In the genomic region with DNA sequence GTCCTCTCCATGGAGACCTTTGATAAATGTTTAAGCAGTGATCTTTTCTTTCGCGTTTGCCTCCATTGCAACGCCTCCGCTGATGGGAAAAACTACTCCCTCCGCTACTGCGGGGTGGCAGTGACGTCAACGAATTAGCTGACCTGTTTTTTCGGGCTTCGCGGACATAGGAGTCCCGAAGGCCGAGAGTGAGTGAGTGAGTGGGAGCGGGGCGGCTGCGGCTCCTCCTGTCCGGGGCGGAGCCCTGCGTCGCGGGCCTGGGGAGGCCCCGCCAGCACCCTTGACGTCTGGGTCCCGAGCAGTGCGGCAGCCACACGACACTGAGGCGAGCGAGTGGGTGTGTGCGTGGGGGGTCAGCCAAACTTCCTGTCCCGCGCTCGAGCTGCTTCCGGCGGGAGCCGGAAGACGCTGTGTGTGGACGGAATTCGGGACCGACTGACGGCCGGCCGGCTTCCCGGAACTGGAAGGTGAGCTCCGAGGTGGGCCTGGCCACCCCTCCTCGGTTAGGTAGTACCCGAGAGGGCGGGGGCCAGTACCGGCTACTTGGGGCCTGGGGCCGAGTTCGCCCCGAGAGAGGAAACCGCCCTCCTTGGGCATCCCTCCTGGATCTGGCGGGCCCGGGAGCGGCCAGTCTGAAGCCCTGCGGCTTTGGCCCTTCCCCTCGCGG, we compare ENCODE assay signal across 1 cellular context.
A peak's percentile ranks its signal among the peaks of the same experiment; 100 is the strongest.
TF ChIP-seq lines count a peak whose summit lies in the region.

A gene with protein sequence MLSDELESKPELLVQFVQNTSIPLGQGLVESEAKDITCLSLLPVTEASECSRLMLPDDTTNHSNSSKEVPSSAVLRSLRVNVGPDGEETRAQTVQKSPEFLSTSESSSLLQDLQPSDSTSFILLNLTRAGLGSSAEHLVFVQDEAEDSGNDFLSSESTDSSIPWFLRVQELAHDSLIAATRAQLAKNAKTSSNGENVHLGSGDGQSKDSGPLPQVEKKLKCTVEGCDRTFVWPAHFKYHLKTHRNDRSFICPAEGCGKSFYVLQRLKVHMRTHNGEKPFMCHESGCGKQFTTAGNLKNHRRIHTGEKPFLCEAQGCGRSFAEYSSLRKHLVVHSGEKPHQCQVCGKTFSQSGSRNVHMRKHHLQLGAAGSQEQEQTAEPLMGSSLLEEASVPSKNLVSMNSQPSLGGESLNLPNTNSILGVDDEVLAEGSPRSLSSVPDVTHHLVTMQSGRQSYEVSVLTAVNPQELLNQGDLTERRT (plus strand): TSS at position 411 of the 667 bp plus-strand sequence. CDS start 5,317 bp downstream, outside the sequence.

TF ChIP-seq in K562, 482 proteins besides CTCF, POLR2A, EP300 and RAD21 (continued from another document and continues in another):
- TF ChIP-seq REST (CRISPR knock-in tag; IDR thresholded peaks at IDR 0.05; ENCODE audit: low read depth): peak; percentile 74; the same call in 1 of the 2 replicates
- TF ChIP-seq KHSRP (IDR thresholded peaks at IDR 0.05): no peak
- TF ChIP-seq MEIS2 (IDR thresholded peaks at IDR 0.05; ENCODE audit: partially characterized antibody): peak; percentile 65
- no peak for TF ChIP-seq TCFL5 (CRISPR knock-in tag; conservative IDR thresholded peaks at IDR 0.05)
- TF ChIP-seq POLR2B (IDR thresholded peaks at IDR 0.05; ENCODE audit: low read depth, partially characterized antibody): peak; percentile 37
- TF ChIP-seq BHLHE40 (IDR thresholded peaks at IDR 0.05; ENCODE audit: low read length): peak; percentile 86
- no peak for TF ChIP-seq ZBTB1 (CRISPR knock-in tag; IDR thresholded peaks at IDR 0.05; ENCODE audit: borderline replicate concordance, low read depth)
- no peak for TF ChIP-seq ARID2 (IDR thresholded peaks at IDR 0.05)
- TF ChIP-seq, protein P1, sequence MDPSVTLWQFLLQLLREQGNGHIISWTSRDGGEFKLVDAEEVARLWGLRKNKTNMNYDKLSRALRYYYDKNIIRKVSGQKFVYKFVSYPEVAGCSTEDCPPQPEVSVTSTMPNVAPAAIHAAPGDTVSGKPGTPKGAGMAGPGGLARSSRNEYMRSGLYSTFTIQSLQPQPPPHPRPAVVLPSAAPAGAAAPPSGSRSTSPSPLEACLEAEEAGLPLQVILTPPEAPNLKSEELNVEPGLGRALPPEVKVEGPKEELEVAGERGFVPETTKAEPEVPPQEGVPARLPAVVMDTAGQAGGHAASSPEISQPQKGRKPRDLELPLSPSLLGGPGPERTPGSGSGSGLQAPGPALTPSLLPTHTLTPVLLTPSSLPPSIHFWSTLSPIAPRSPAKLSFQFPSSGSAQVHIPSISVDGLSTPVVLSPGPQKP (CRISPR knock-in tag; IDR thresholded peaks at IDR 0.05): no peak
- TF ChIP-seq TAF9B (IDR thresholded peaks at IDR 0.05; ENCODE audit: partially characterized antibody): peak; percentile 7
- no peak for TF ChIP-seq TAF7 (tag; IDR thresholded peaks at IDR 0.05)
- TF ChIP-seq PTRF (tag; IDR thresholded peaks at IDR 0.05): no peak
- TF ChIP-seq THAP12 (CRISPR knock-in tag; IDR thresholded peaks at IDR 0.05): peak; percentile 27; the same call in 1 of the 2 replicates
- TF ChIP-seq HMGN3 (IDR thresholded peaks at IDR 0.05; ENCODE audit: borderline replicate concordance, extremely low read depth, insufficient read length, low read depth, low read length): peak; percentile 93
- TF ChIP-seq ZBTB40 (IDR thresholded peaks at IDR 0.05): peak; percentile 97
- no peak for TF ChIP-seq ZBTB40 (CRISPR knock-in tag; IDR thresholded peaks at IDR 0.05)
- peak; percentile 52 for TF ChIP-seq SMAD1 (IDR thresholded peaks at IDR 0.05; ENCODE audit: low read depth, low read length, partially characterized antibody)
- TF ChIP-seq SREBF1 (IDR thresholded peaks at IDR 0.05; ENCODE audit: borderline replicate concordance, low read depth, low read length): peak; percentile 16; the same call in 1 of the 2 replicates
- TF ChIP-seq FOXA1 (IDR thresholded peaks at IDR 0.05; ENCODE audit: borderline replicate concordance): no peak
- 0 out of 2 replicates have a peak, but pooled peaks have one; percentile 22 for TF ChIP-seq ZNF263 (CRISPR knock-in tag; IDR thresholded peaks at IDR 0.05; ENCODE audit: borderline replicate concordance)
- peak; percentile 59 for TF ChIP-seq NEUROD1 (IDR thresholded peaks at IDR 0.05; ENCODE audit: borderline replicate concordance, low read depth, low read length, partially characterized antibody)
- peak; percentile 80 for TF ChIP-seq RNF2 (IDR thresholded peaks at IDR 0.05)
- TF ChIP-seq ZEB2 (IDR thresholded peaks at IDR 0.05): peak; percentile 65
- peak; percentile 69; the same call in 1 of the 2 replicates for TF ChIP-seq KLF13 (tag; IDR thresholded peaks at IDR 0.05; ENCODE audit: borderline replicate concordance, low read depth)
- TF ChIP-seq MEF2D (tag; conservative IDR thresholded peaks at IDR 0.05; ENCODE audit: low read depth): no peak
- TF ChIP-seq NFIC (IDR thresholded peaks at IDR 0.05): peak; percentile 38; the same call in 1 of the 2 replicates
- peak; percentile 38 for TF ChIP-seq MAFG (tag; conservative IDR thresholded peaks at IDR 0.05)
- peak; percentile 48 for TF ChIP-seq ATF1 (CRISPR knock-in tag; IDR thresholded peaks at IDR 0.05)
- TF ChIP-seq ATF1 (tag; IDR thresholded peaks at IDR 0.05): peak; percentile 95
- peak; percentile 98 for TF ChIP-seq ATF7 (IDR thresholded peaks at IDR 0.05)
- peak; percentile 66; the same call in 1 of the 2 replicates for TF ChIP-seq ETS1 (conservative IDR thresholded peaks at IDR 0.05; ENCODE audit: control insufficient read depth, low read depth, low read length)
- TF ChIP-seq XRCC3 (IDR thresholded peaks at IDR 0.05): no peak
- peak; percentile 25 for TF ChIP-seq BRD9 (IDR thresholded peaks at IDR 0.05; ENCODE audit: low read depth, partially characterized antibody)
- TF ChIP-seq, protein P2, sequence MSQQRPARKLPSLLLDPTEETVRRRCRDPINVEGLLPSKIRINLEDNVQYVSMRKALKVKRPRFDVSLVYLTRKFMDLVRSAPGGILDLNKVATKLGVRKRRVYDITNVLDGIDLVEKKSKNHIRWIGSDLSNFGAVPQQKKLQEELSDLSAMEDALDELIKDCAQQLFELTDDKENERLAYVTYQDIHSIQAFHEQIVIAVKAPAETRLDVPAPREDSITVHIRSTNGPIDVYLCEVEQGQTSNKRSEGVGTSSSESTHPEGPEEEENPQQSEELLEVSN (IDR thresholded peaks at IDR 0.05; ENCODE audit: borderline replicate concordance in 1 of 2, extremely low read depth in 1 of 2, insufficient read depth in 1 of 2, insufficient read length in 1 of 2, low read depth in 1 of 2, low read length in 1 of 2, poor library complexity in 1 of 2, severe bottlenecking in 1 of 2): peak; percentile 54 to 69
- no peak for TF ChIP-seq FOXK1 (CRISPR knock-in tag; IDR thresholded peaks at IDR 0.05; ENCODE audit: borderline replicate concordance)
- no peak for TF ChIP-seq NCOA6 (IDR thresholded peaks at IDR 0.05)
- TF ChIP-seq NR2C2 (CRISPR knock-in tag; IDR thresholded peaks at IDR 0.05): no peak
- TF ChIP-seq NR2C2 (tag; IDR thresholded peaks at IDR 0.05): peak; percentile 63
